Comparison of ENCODE assay signal across 14 cellular contexts in genomic region chr1:235853653-235854052, GRCh38. TPM values are rescaled to one million over a fixed set of nuclear protein-coding genes. Genes with fewer than 3 reads are reported as not detected.
A peak's percentile ranks its signal among the peaks of the same experiment; 100 is the strongest.
DNase-seq lines count a peak whose midpoint lies in the region; ATAC-seq and TF ChIP-seq lines count a peak whose summit lies in the region.
"Had no signal": no experiment of that assay in that cellular context is flagged by ENCODE, and none has a peak within 500 bp of the region (broad histone marks: within the 10 kb centered on the region; RNA-seq: fewer than 3 reads in every experiment).

No MANE protein-coding gene starts in this region.

- no peaks in the 10 kb centered on the region for H3K9me3 Mint-ChIP-seq in stimulated activated naive CD8-positive, alpha-beta T cell treated with anti-CD3 and anti-CD28 coated beads, Interleukin-15, Interleukin-2, amounts not matched to agents 100 ng/mL and 50 ng/mL, for 24 hours
- no peaks in the 10 kb centered on the region for H3K9me3 Mint-ChIP-seq in stimulated activated naive CD8-positive, alpha-beta T cell treated with anti-CD3 and anti-CD28 coated beads, Interleukin-15, amount 100 ng/mL, for 72 hours
- no peaks in the 10 kb centered on the region for H3K9me3 Mint-ChIP-seq in natural killer cell
- H3K9me3 Mint-ChIP-seq: HFFc6 had no signal

- no peak for TF ChIP-seq RAD21 in SK-N-SH (IDR thresholded peaks at IDR 0.05; ENCODE audit: low read length)

- POLR2A ChIA-PET in HEK293 (lab: Yijun Ruan, JAX) = no interaction called here
- POLR2A ChIA-PET in SK-N-SH (lab: Yijun Ruan, JAX) = no interaction called here

- peaks cover 26% of the 10 kb centered on the region for H3K4me1 Mint-ChIP-seq in stimulated activated naive CD8-positive, alpha-beta T cell treated with anti-CD3 and anti-CD28 coated beads, Interleukin-15, Interleukin-2, amounts not matched to agents 100 ng/mL and 50 ng/mL, for 24 hours (ENCODE audit: low read depth)
- peaks cover 61% of the 10 kb centered on the region for H3K4me1 Mint-ChIP-seq in stimulated activated naive CD8-positive, alpha-beta T cell treated with anti-CD3 and anti-CD28 coated beads, Interleukin-15, amount 100 ng/mL, for 72 hours
- H3K4me1 Mint-ChIP-seq in natural killer cell = peaks cover 56 to 65% of the 10 kb centered on the region in 2 donors

- H4K20me1 ChIP-seq in SK-N-SH (ENCODE audit: insufficient read depth) = no peaks in the 10 kb centered on the region

- peaks cover 11% of the 10 kb centered on the region for H3F3A ChIP-seq in SK-N-SH (replicated peaks; ENCODE audit: insufficient read depth)

- H3K4me1 ChIP-seq in HEK293 (ENCODE audit: control insufficient read depth, insufficient read depth, low read length) = peaks cover 5% of the 10 kb centered on the region; the same call in 1 of the 2 replicates
- H3K4me1 ChIP-seq in SK-N-SH (ENCODE audit: control insufficient read depth in 1 of 2, insufficient read depth in 2 of 2, low read depth in 1 of 2, low read length in 1 of 2) = no peaks in the 10 kb centered on the region; a peak in 1 of 4 replicates
- H3K4me1 ChIP-seq in colonic mucosa = no peaks in the 10 kb centered on the region
- H3K4me1 ChIP-seq: HAP-1 had no signal

- no peak for DNase-seq in stimulated activated naive CD8-positive, alpha-beta T cell treated with anti-CD3 and anti-CD28 coated beads, Interleukin-15, amount 100 ng/mL, for 72 hours
- DNase-seq in natural killer cell (no peak), DMS53 treated with DMSO at 0.1 percent for 48 hours (lab: John Stamatoyannopoulos, UW; ENCODE audit: unreplicated experiment) (no peak), SK-N-SH (no peak), colonic mucosa (no peak)
- DNase-seq: CD4-positive, CD25-positive, alpha-beta regulatory T cell; DMS153; DND-41; GDM1; HFFc6 had no signal

- H3K36me3 Mint-ChIP-seq in stimulated activated naive CD8-positive, alpha-beta T cell treated with anti-CD3 and anti-CD28 coated beads, Interleukin-15, Interleukin-2, amounts not matched to agents 100 ng/mL and 50 ng/mL, for 24 hours (ENCODE audit: low read depth) = peaks cover 43% of the 10 kb centered on the region
- no peaks in the 10 kb centered on the region for H3K36me3 Mint-ChIP-seq in natural killer cell

- H3K9me3 ChIP-seq in HEK293 (ENCODE audit: control insufficient read depth, insufficient read depth, low read depth, low read length) (no peaks in the 10 kb centered on the region), SK-N-SH (no peaks in the 10 kb centered on the region), colonic mucosa (no peaks in the 10 kb centered on the region)
- H3K9me3 ChIP-seq: HAP-1 had no signal

- H3K27me3 ChIP-seq in SK-N-SH (ENCODE audit: insufficient read depth) = no peaks in the 10 kb centered on the region
- H3K27me3 ChIP-seq in colonic mucosa = no peaks in the 10 kb centered on the region

- H3K27ac ChIP-seq in HEK293 (ENCODE audit: extremely low read depth, low read depth, low read length) = no peak overlapping the region
- H3K27ac ChIP-seq in SK-N-SH (ENCODE audit: low read depth in 2 of 2, low read length in 1 of 2) = no peak overlapping the region
- H3K27ac ChIP-seq in colonic mucosa = no peak overlapping the region

- ATAC-seq in stimulated activated naive CD8-positive, alpha-beta T cell treated with anti-CD3 and anti-CD28 coated beads, Interleukin-15, amount 100 ng/mL, for 72 hours = no peak
- no peak for ATAC-seq in natural killer cell
- ATAC-seq: HepG2 had no signal

- peak overlapping the region; percentile 82 for H3K27ac Mint-ChIP-seq in stimulated activated naive CD8-positive, alpha-beta T cell treated with anti-CD3 and anti-CD28 coated beads, Interleukin-15, Interleukin-2, amounts not matched to agents 100 ng/mL and 50 ng/mL, for 24 hours
- H3K27ac Mint-ChIP-seq in stimulated activated naive CD8-positive, alpha-beta T cell treated with anti-CD3 and anti-CD28 coated beads, Interleukin-15, amount 100 ng/mL, for 72 hours = no peak overlapping the region
- H3K27ac Mint-ChIP-seq in natural killer cell = peak overlapping the region; percentile 57 to 60
- H3K27ac Mint-ChIP-seq: CD4-positive, CD25-positive, alpha-beta regulatory T cell; HFFc6 had no signal

- H3K36me3 ChIP-seq in HEK293 (ENCODE audit: control insufficient read depth in 2 of 2, insufficient read depth in 1 of 2, low read length in 2 of 2) (no peaks in the 10 kb centered on the region), SK-N-SH (replicated peaks in 1 of 2; ENCODE audit: control insufficient read depth in 1 of 2, insufficient read depth in 2 of 2, low read length in 1 of 2) (no peaks in the 10 kb centered on the region), colonic mucosa (no peaks in the 10 kb centered on the region)
- H3K36me3 ChIP-seq: HAP-1 had no signal

- TF ChIP-seq EP300 in SK-N-SH (IDR thresholded peaks at IDR 0.05; ENCODE audit: borderline replicate concordance in 1 of 2, low read depth in 1 of 2, low read length in 1 of 2) = no peak

- peaks cover 54% of the 10 kb centered on the region for H3K79me2 ChIP-seq in SK-N-SH (ENCODE audit: insufficient read depth)

- intact Hi-C loops in natural killer cell (cut with micrococcal nuclease) (no loop called here), colonic mucosa (cut with DNase I) (no loop called here)

- TF ChIP-seq CTCF in HEK293 (tag by site-specific recombination; IDR thresholded peaks at IDR 0.05) (no peak), natural killer cell (IDR thresholded peaks at IDR 0.05) (no peak), SK-N-SH (IDR thresholded peaks at IDR 0.05) (no peak), colonic mucosa (IDR thresholded peaks at IDR 0.05) (no peak)

- H3K27me3 Mint-ChIP-seq in stimulated activated naive CD8-positive, alpha-beta T cell treated with anti-CD3 and anti-CD28 coated beads, Interleukin-15, Interleukin-2, amounts not matched to agents 100 ng/mL and 50 ng/mL, for 24 hours = no peaks in the 10 kb centered on the region
- no peaks in the 10 kb centered on the region for H3K27me3 Mint-ChIP-seq in stimulated activated naive CD8-positive, alpha-beta T cell treated with anti-CD3 and anti-CD28 coated beads, Interleukin-15, amount 100 ng/mL, for 72 hours
- H3K27me3 Mint-ChIP-seq in natural killer cell (ENCODE audit: low read depth in 2 of 2) = no peaks in the 10 kb centered on the region
- H3K27me3 Mint-ChIP-seq: CD4-positive, CD25-positive, alpha-beta regulatory T cell had no signal

- peak overlapping the region; percentile 6 for H3K4me3 Mint-ChIP-seq in stimulated activated naive CD8-positive, alpha-beta T cell treated with anti-CD3 and anti-CD28 coated beads, Interleukin-15, Interleukin-2, amounts not matched to agents 100 ng/mL and 50 ng/mL, for 24 hours
- no peak overlapping the region for H3K4me3 Mint-ChIP-seq in stimulated activated naive CD8-positive, alpha-beta T cell treated with anti-CD3 and anti-CD28 coated beads, Interleukin-15, amount 100 ng/mL, for 72 hours
- no peak overlapping the region for H3K4me3 Mint-ChIP-seq in natural killer cell
- H3K4me3 Mint-ChIP-seq: CD4-positive, CD25-positive, alpha-beta regulatory T cell; HFFc6 had no signal

- no peaks in the 10 kb centered on the region for H3K9me2 ChIP-seq in SK-N-SH

- no peak overlapping the region for H3K4me3 ChIP-seq in HEK293 (ENCODE audit: low read depth, low read length)
- H3K4me3 ChIP-seq in SK-N-SH (ENCODE audit: low read depth in 2 of 2, low read length in 1 of 2) = no peak overlapping the region
- H3K4me3 ChIP-seq in colonic mucosa = no peak overlapping the region
- H3K4me3 ChIP-seq: HAP-1 had no signal

- H2AFZ ChIP-seq in SK-N-SH (ENCODE audit: low read depth) = no peak overlapping the region

- 89% methylated on average over 7 of the region's 7 CpGs for WGBS in SK-N-SH (ENCODE audit: low lambda C conversion rate)

- no peak overlapping the region for H3K4me2 ChIP-seq in SK-N-SH

- CTCF ChIA-PET in HEK293 (lab: Yijun Ruan, JAX) = interaction anchor here (0.6 to 2.4 kb wide), 5 partner anchors 8 to 71 kb away, joined by 3 to 13 read pairs (median 4); no protein-coding TSS in a partner anchor
- CTCF ChIA-PET in SK-N-SH (lab: Yijun Ruan, JAX) = interaction anchor here (1.1 to 3.4 kb wide), 4 partner anchors 9 to 118 kb away, joined by 3 to 13 read pairs (median 4); partner anchors contain the start of gene LYST

- H3K9ac ChIP-seq in SK-N-SH (no peak overlapping the region), colonic mucosa (ENCODE audit: low read depth in 2 of 2, low read length in 2 of 2) (no peak overlapping the region)

TF ChIP-seq in HEK293, 187 proteins besides CTCF, POLR2A, EP300 and RAD21 (continues in another document):
- TF ChIP-seq SCRT2 (tag by site-specific recombination; IDR thresholded peaks at IDR 0.05) (peak; percentile 70), PRDM1 (tag by site-specific recombination; IDR thresholded peaks at IDR 0.05) (no peak), SCRT1 (tag by site-specific recombination; IDR thresholded peaks at IDR 0.05; ENCODE audit: borderline replicate concordance) (peak; percentile 56; the same call in 1 of the 2 replicates)

TF ChIP-seq in SK-N-SH, 30 proteins besides CTCF, POLR2A, EP300 and RAD21:
- TF ChIP-seq TAF1 (IDR thresholded peaks at IDR 0.05; ENCODE audit: borderline replicate concordance, low read depth, low read length) (no peak), ELF1 (IDR thresholded peaks at IDR 0.05) (no peak), MXI1 (IDR thresholded peaks at IDR 0.05; ENCODE audit: low read depth, low read length) (no peak), POLR2AphosphoS5 (IDR thresholded peaks at IDR 0.05; ENCODE audit: low read depth, low read length) (no peak), TCF12 (IDR thresholded peaks at IDR 0.05) (no peak)
- TF ChIP-seq, protein P1, sequence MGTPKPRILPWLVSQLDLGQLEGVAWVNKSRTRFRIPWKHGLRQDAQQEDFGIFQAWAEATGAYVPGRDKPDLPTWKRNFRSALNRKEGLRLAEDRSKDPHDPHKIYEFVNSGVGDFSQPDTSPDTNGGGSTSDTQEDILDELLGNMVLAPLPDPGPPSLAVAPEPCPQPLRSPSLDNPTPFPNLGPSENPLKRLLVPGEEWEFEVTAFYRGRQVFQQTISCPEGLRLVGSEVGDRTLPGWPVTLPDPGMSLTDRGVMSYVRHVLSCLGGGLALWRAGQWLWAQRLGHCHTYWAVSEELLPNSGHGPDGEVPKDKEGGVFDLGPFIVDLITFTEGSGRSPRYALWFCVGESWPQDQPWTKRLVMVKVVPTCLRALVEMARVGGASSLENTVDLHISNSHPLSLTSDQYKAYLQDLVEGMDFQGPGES (IDR thresholded peaks at IDR 0.05; ENCODE audit: low read depth, low read length) = no peak
- TF ChIP-seq, protein P2, sequence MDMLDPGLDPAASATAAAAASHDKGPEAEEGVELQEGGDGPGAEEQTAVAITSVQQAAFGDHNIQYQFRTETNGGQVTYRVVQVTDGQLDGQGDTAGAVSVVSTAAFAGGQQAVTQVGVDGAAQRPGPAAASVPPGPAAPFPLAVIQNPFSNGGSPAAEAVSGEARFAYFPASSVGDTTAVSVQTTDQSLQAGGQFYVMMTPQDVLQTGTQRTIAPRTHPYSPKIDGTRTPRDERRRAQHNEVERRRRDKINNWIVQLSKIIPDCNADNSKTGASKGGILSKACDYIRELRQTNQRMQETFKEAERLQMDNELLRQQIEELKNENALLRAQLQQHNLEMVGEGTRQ (IDR thresholded peaks at IDR 0.05; ENCODE audit: borderline replicate concordance, low read depth, low read length) = no peak

RNA-seq across cellular contexts. Expression of gene LYST, which starts 13.1 kb away (rescaled TPM):
- 100 to 1,000 TPM in 1 of 3 donors, 10 to 100 TPM in 2; 89.9 to 115 (median 93.6) TPM for total RNA-seq in natural killer cell
- 3.9 and 4.6 TPM in 2 replicates for polyA plus RNA-seq in SK-N-SH (2012; rRNA removed)
- 3.3 and 4.3 TPM in 2 replicates for polyA plus RNA-seq in SK-N-SH (2012; cell fraction: cytosol; rRNA removed)
- 7.6 and 11.9 TPM in 2 replicates for polyA plus RNA-seq in SK-N-SH (2012; cell fraction: nucleus; rRNA removed)
- total RNA-seq in colonic mucosa = 10 to 100 TPM; 13.7 to 20.0 TPM

Comparison
In these comparisons a context has a peak if more than half of its experiments do, and no peak if none do; other contexts are left out.
1. H3K27ac Mint-ChIP-seq: peak in stimulated activated naive CD8-positive, alpha-beta T cell treated with anti-CD3 and anti-CD28 coated beads, Interleukin-15, Interleukin-2, amounts not matched to agents 100 ng/mL and 50 ng/mL, for 24 hours (single experiment) and natural killer cell (2 of 2); none in stimulated activated naive CD8-positive, alpha-beta T cell treated with anti-CD3 and anti-CD28 coated beads, Interleukin-15, amount 100 ng/mL, for 72 hours (0 of 2).
2. RNA of gene LYST, which starts 13.1 kb away (total RNA-seq): 89.9 to 115 TPM in natural killer cell; 13.7 to 20.0 TPM in colonic mucosa; every median in the first group is over 4 times any median in the second.